In the genomic region with DNA sequence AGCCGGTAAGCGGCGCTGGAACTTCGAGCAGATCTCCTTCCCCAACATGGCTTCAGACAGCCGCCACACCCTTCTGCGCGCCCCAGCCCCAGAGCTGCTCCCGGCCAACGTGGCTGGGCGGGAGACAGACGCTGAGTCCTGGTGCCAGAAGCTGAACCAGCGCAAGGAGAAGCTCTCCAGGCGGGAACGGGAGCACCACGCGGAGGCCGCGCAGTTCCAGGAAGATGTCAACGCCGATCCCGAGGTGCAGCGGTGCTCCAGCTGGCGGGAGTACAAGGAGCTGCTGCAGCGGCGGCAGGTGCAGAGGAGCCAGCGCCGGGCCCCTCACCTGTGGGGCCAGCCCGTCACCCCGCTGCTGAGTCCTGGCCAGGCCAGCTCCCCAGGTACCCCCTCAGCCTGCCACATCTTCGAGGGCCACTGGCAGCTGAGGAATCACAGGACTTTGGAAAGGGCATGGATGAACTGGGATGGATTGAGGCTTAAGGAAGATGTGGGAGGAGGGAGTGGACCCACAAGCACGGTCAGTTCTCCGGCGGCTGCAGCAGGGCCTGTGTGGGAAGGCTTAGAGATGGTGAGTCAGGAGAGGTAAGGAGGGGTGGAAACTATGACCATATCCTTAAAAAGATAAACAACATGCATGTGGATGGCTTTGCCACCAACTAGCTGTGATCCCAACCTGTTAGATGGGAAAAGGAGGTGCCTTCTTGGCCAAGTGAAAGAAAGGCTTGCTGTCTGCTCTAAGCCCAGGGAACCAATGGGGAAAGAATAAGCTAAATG, we compare ENCODE assay signal across 31 cellular contexts. TPM values are rescaled to one million over a fixed set of nuclear protein-coding genes. Genes with fewer than 3 reads are reported as not detected.
DNase-seq lines count a peak whose midpoint lies in the region; ATAC-seq and TF ChIP-seq lines count a peak whose summit lies in the region.
"Had no signal": no experiment of that assay in that cellular context is flagged by ENCODE, and none has a peak within 500 bp of the region (broad histone marks: within the 10 kb centered on the region; RNA-seq: fewer than 3 reads in every experiment).

No MANE protein-coding gene starts in this region.

- CTCF ChIA-PET in CD4-positive, alpha-beta T cell (lab: Charles Lee) = no interaction called here

- H4K20me1 ChIP-seq in osteoblast (ENCODE audit: insufficient read depth, low read length) = peaks cover 7% of the 10 kb centered on the region
- H4K20me1 ChIP-seq in neural progenitor cell (ENCODE audit: low read depth) = peaks cover 34% of the 10 kb centered on the region

- no peaks in the 10 kb centered on the region for H3K79me2 ChIP-seq in osteoblast (ENCODE audit: insufficient read depth, low read length)
- H3K79me2 ChIP-seq in neural progenitor cell (ENCODE audit: low read depth) = peaks cover 10% of the 10 kb centered on the region

- no peak overlapping the region for H3K27ac ChIP-seq in CD4-positive, alpha-beta T cell (ENCODE audit: low read depth, low read length)
- no peak overlapping the region for H3K27ac ChIP-seq in osteoblast (ENCODE audit: low read depth, low read length)
- no peak overlapping the region for H3K27ac ChIP-seq in neural progenitor cell
- H3K27ac ChIP-seq: adrenal gland, PC-9, thoracic aorta, vagina had no signal

- no peak overlapping the region for H3K9ac ChIP-seq in neural progenitor cell

- no peak overlapping the region for H3K27ac Mint-ChIP-seq in CD4-positive, alpha-beta T cell
- H3K27ac Mint-ChIP-seq in natural killer cell treated with Interleukin-12 subunit alpha and Interleukin-12 subunit beta and Interleukin-15 and Interleukin-18, amount 100 ng/mL, for 72 hours = no peak overlapping the region
- no peak overlapping the region for H3K27ac Mint-ChIP-seq in neural progenitor cell
- H3K27ac Mint-ChIP-seq: activated CD8-positive, alpha-beta T cell treated with anti-CD3 and anti-CD28 coated beads for 36 hours; activated T-helper 1 cell treated with anti-CD3 and anti-CD28 coated beads, Interleukin-12 subunit alpha, Interleukin-12 subunit beta, Interleukin-2, Interleukin-4 antibody, amounts not matched to agents 30 ng/mL and 10 ng/mL and 1 ng/mL, durations not matched to agents 14 hours and 24 hours and 36 hours; memory B cell; stimulated activated naive CD8-positive, alpha-beta T cell treated with anti-CD3 and anti-CD28 coated beads, Interleukin-15, amount 100 ng/mL, for 72 hours had no signal

- H3K9me3 ChIP-seq in CD4-positive, alpha-beta T cell (ENCODE audit: control insufficient read depth, low read length) = no peaks in the 10 kb centered on the region
- no peaks in the 10 kb centered on the region for H3K9me3 ChIP-seq in osteoblast (ENCODE audit: low read depth, low read length)
- H3K9me3 ChIP-seq in neural progenitor cell (ENCODE audit: low read depth) = no peaks in the 10 kb centered on the region
- H3K9me3 ChIP-seq: adrenal gland, thoracic aorta, vagina had no signal

- H3K4me1 ChIP-seq in osteoblast (ENCODE audit: insufficient read depth, low read length) (peaks cover 6% of the 10 kb centered on the region), neural progenitor cell (peaks cover 7% of the 10 kb centered on the region)

- H2AFZ ChIP-seq in osteoblast (ENCODE audit: low read length) = no peak overlapping the region
- no peak overlapping the region for H2AFZ ChIP-seq in neural progenitor cell (replicated peaks)
- H2AFZ ChIP-seq: PC-9 had no signal

- H3K4me2 ChIP-seq in osteoblast (ENCODE audit: insufficient read depth, low read length) (no peak overlapping the region), neural progenitor cell (no peak overlapping the region)
- H3K4me2 ChIP-seq: PC-9 had no signal

- no peaks in the 10 kb centered on the region for H3K27me3 Mint-ChIP-seq in CD4-positive, alpha-beta T cell
- H3K27me3 Mint-ChIP-seq in natural killer cell treated with Interleukin-12 subunit alpha and Interleukin-12 subunit beta and Interleukin-15 and Interleukin-18, amount 100 ng/mL, for 72 hours = no peaks in the 10 kb centered on the region
- H3K27me3 Mint-ChIP-seq in neural progenitor cell (ENCODE audit: insufficient read depth, low read depth) = peaks cover 19% of the 10 kb centered on the region
- H3K27me3 Mint-ChIP-seq: memory B cell had no signal

- H3K4me3 ChIP-seq in fibroblast of mammary gland (ENCODE audit: control insufficient read depth, low read depth, low read length) (no peak overlapping the region), osteoblast (ENCODE audit: insufficient read depth, low read length) (no peak overlapping the region), neural progenitor cell (no peak overlapping the region)
- H3K4me3 ChIP-seq: adrenal gland, PC-9, thoracic aorta, vagina had no signal

- H3F3A ChIP-seq in neural progenitor cell (ENCODE audit: low read depth) = peaks cover 36% of the 10 kb centered on the region

- peaks cover 8% of the 10 kb centered on the region for H3K36me3 ChIP-seq in osteoblast (ENCODE audit: insufficient read depth, low read length)
- no peaks in the 10 kb centered on the region for H3K36me3 ChIP-seq in neural progenitor cell
- H3K36me3 ChIP-seq: thoracic aorta had no signal

- H3K27me3 ChIP-seq in CD4-positive, alpha-beta T cell (ENCODE audit: control insufficient read depth, insufficient read depth, low read length) = no peaks in the 10 kb centered on the region
- H3K27me3 ChIP-seq in osteoblast (ENCODE audit: insufficient read depth, low read length) = peaks cover 13% of the 10 kb centered on the region
- H3K27me3 ChIP-seq in neural progenitor cell = no peaks in the 10 kb centered on the region
- H3K27me3 ChIP-seq: adrenal gland, vagina had no signal

- H3K4me3 Mint-ChIP-seq in CD4-positive, alpha-beta T cell = peak overlapping the region; percentile 65
- no peak overlapping the region for H3K4me3 Mint-ChIP-seq in natural killer cell treated with Interleukin-12 subunit alpha and Interleukin-12 subunit beta and Interleukin-15 and Interleukin-18, amount 100 ng/mL, for 72 hours
- H3K4me3 Mint-ChIP-seq in neural progenitor cell = no peak overlapping the region
- H3K4me3 Mint-ChIP-seq: activated CD8-positive, alpha-beta T cell treated with anti-CD3 and anti-CD28 coated beads for 36 hours; activated naive CD4-positive, alpha-beta T cell treated with anti-CD3 and anti-CD28 coated beads, Interleukin-2, amount 10 ng/mL, durations not matched to agents 7 days and 5 days; activated T-helper 1 cell treated with anti-CD3 and anti-CD28 coated beads, Interleukin-12 subunit alpha, Interleukin-12 subunit beta, Interleukin-2, Interleukin-4 antibody, amounts not matched to agents 30 ng/mL and 10 ng/mL and 1 ng/mL, durations not matched to agents 14 hours and 24 hours and 36 hours; immature natural killer cell; memory B cell; stimulated activated naive CD8-positive, alpha-beta T cell treated with anti-CD3 and anti-CD28 coated beads, Interleukin-15, amount 100 ng/mL, for 72 hours had no signal

- TF ChIP-seq CTCF in CD4-positive, alpha-beta T cell (IDR thresholded peaks at IDR 0.05) = no peak
- TF ChIP-seq CTCF in fibroblast of mammary gland (conservative IDR thresholded peaks at IDR 0.05; ENCODE audit: control insufficient read depth, insufficient read depth, low read depth, low read length) (no peak), osteoblast (IDR thresholded peaks at IDR 0.05; ENCODE audit: extremely low read depth, low read depth, low read length) (no peak), neural progenitor cell (IDR thresholded peaks at IDR 0.05) (no peak)

- DNase-seq in CD4-positive, alpha-beta T cell = no peak
- peak; percentile 58 for DNase-seq in NCI-H226
- DNase-seq in fibroblast of mammary gland (ENCODE audit: low read depth) = peak; percentile 31
- peak; percentile 95 for DNase-seq in osteoblast (ENCODE audit: insufficient read length, low spot score, missing footprints)
- no peak for DNase-seq in natural killer cell treated with Interleukin-12 subunit alpha and Interleukin-12 subunit beta and Interleukin-15 and Interleukin-18, amount 100 ng/mL, for 72 hours (ENCODE audit: low spot score)
- no peak for DNase-seq in neural progenitor cell (ENCODE audit: low spot score)
- DNase-seq: activated CD4-positive, alpha-beta T cell treated with anti-CD3 and anti-CD28 coated beads for 1 hour; activated CD8-positive, alpha-beta memory T cell treated with anti-CD3 and anti-CD28 coated beads, Interleukin-2, amount 50 U/mL, for 48 hours; activated CD8-positive, alpha-beta T cell treated with anti-CD3 and anti-CD28 coated beads for 36 hours; activated naive CD4-positive, alpha-beta T cell treated with anti-CD3 and anti-CD28 coated beads, Interleukin-2, amount 10 ng/mL, durations not matched to agents 7 days and 5 days; adrenal gland; COR-L47; immature natural killer cell; left colon; NCI-H1092 treated with DMSO at 0.1 percent for 48 hours; NCI-H2029 treated with DMSO at 0.1 percent for 48 hours; NCI-H526; NK-92 treated with Interleukin-12 subunit alpha and Interleukin-12 subunit beta, amount 100 ng/mL, for 24 hours; PC-9; SHP77; stimulated activated CD8-positive, alpha-beta memory T cell treated with anti-CD3 and anti-CD28 coated beads, Interleukin-4, amount 100 ng/mL, for 48 hours; stimulated activated naive CD8-positive, alpha-beta T cell treated with anti-CD3 and anti-CD28 coated beads, Interleukin-15, amount 100 ng/mL, for 72 hours; T-helper 2 cell had no signal

- peaks cover 48% of the 10 kb centered on the region for H3K4me1 Mint-ChIP-seq in CD4-positive, alpha-beta T cell (ENCODE audit: low read depth)
- H3K4me1 Mint-ChIP-seq in natural killer cell treated with Interleukin-12 subunit alpha and Interleukin-12 subunit beta and Interleukin-15 and Interleukin-18, amount 100 ng/mL, for 72 hours (ENCODE audit: low read depth in 2 of 2) = peaks cover 18 to 37% of the 10 kb centered on the region in 2 donors
- H3K4me1 Mint-ChIP-seq in neural progenitor cell = peaks cover 23% of the 10 kb centered on the region

- POLR2A ChIA-PET in CD4-positive, alpha-beta T cell (lab: Charles Lee) = no interaction called here

- H3K36me3 Mint-ChIP-seq in CD4-positive, alpha-beta T cell (ENCODE audit: low read depth) = peaks cover 53% of the 10 kb centered on the region
- peaks cover 10% of the 10 kb centered on the region for H3K36me3 Mint-ChIP-seq in natural killer cell treated with Interleukin-12 subunit alpha and Interleukin-12 subunit beta and Interleukin-15 and Interleukin-18, amount 100 ng/mL, for 72 hours
- peaks cover 21% of the 10 kb centered on the region for H3K36me3 Mint-ChIP-seq in neural progenitor cell

- ATAC-seq in CD4-positive, alpha-beta T cell (ENCODE audit: poor library complexity) = no peak
- no peak for ATAC-seq in GM21717 (IDR thresholded peaks at IDR 0.05; ENCODE audit: unreplicated experiment)
- ATAC-seq in HG03045 (IDR thresholded peaks at IDR 0.05; ENCODE audit: unreplicated experiment) = no peak
- no peak for ATAC-seq in natural killer cell treated with Interleukin-12 subunit alpha and Interleukin-12 subunit beta and Interleukin-15 and Interleukin-18, amount 100 ng/mL, for 72 hours
- ATAC-seq: activated CD8-positive, alpha-beta T cell treated with anti-CD3 and anti-CD28 coated beads for 36 hours; left colon; right cardiac atrium; stimulated activated naive CD8-positive, alpha-beta T cell treated with anti-CD3 and anti-CD28 coated beads, Interleukin-15, amount 100 ng/mL, for 72 hours had no signal

- intact Hi-C loops in CD4-positive, alpha-beta T cell (cut with DNase I, micrococcal nuclease) = loop anchor here in 1 of 2 experiments (2.0 to 10.0 kb wide), 2 partner anchors 261 to 333 kb away; partner anchors contain the start of genes GGA3, MRPS7 and WBP2

- no peaks in the 10 kb centered on the region for H3K9me3 Mint-ChIP-seq in CD4-positive, alpha-beta T cell
- H3K9me3 Mint-ChIP-seq in natural killer cell treated with Interleukin-12 subunit alpha and Interleukin-12 subunit beta and Interleukin-15 and Interleukin-18, amount 100 ng/mL, for 72 hours = no peaks in the 10 kb centered on the region
- no peaks in the 10 kb centered on the region for H3K9me3 Mint-ChIP-seq in neural progenitor cell
- H3K9me3 Mint-ChIP-seq: activated CD8-positive, alpha-beta T cell treated with anti-CD3 and anti-CD28 coated beads for 36 hours; activated naive CD4-positive, alpha-beta T cell treated with anti-CD3 and anti-CD28 coated beads, Interleukin-2, amount 10 ng/mL, durations not matched to agents 7 days and 5 days; activated T-helper 1 cell treated with anti-CD3 and anti-CD28 coated beads, Interleukin-12 subunit alpha, Interleukin-12 subunit beta, Interleukin-2, Interleukin-4 antibody, amounts not matched to agents 30 ng/mL and 10 ng/mL and 1 ng/mL, durations not matched to agents 14 hours and 24 hours and 36 hours; IgD-negative memory B cell; immature natural killer cell; memory B cell; stimulated activated naive CD8-positive, alpha-beta T cell treated with anti-CD3 and anti-CD28 coated beads, Interleukin-15, amount 100 ng/mL, for 72 hours had no signal

RNA-seq across cellular contexts. Expression of gene LLGL2, which starts 3.4 kb away (rescaled TPM):
- 10 to 100 TPM; 31.2 to 34.2 TPM for total RNA-seq in CD4-positive, alpha-beta T cell
- total RNA-seq in osteoblast (0.36 and 0.59 TPM in 2 replicates), neural progenitor cell (ENCODE audit: low replicate concordance) (16.6 and 60.2 TPM in 2 replicates)
- total RNA-seq in natural killer cell treated with Interleukin-12 subunit alpha and Interleukin-12 subunit beta and Interleukin-15 and Interleukin-18, amount 100 ng/mL, for 72 hours = 10 to 100 TPM; 21.4 to 34.1 TPM

RNA-seq across cellular contexts. Expression of gene TSEN54, which starts 5.8 kb away (rescaled TPM):
- 10 to 100 TPM; 73.3 to 78.7 TPM for total RNA-seq in CD4-positive, alpha-beta T cell
- total RNA-seq in osteoblast (9.7 and 10.9 TPM in 2 replicates), neural progenitor cell (ENCODE audit: low replicate concordance) (20.5 and 47.8 TPM in 2 replicates)
- total RNA-seq in natural killer cell treated with Interleukin-12 subunit alpha and Interleukin-12 subunit beta and Interleukin-15 and Interleukin-18, amount 100 ng/mL, for 72 hours = 100 to 1,000 TPM in 1 of 2 donors, 10 to 100 TPM in 1; 37.5 to 106 TPM

RNA-seq across cellular contexts. Expression of gene CASKIN2, which starts 6.8 kb away (rescaled TPM):
- total RNA-seq in CD4-positive, alpha-beta T cell = under 1 TPM; 0.17 to 0.25 TPM
- total RNA-seq in osteoblast (8.7 and 10.3 TPM in 2 replicates), neural progenitor cell (ENCODE audit: low replicate concordance) (5.7 and 12.6 TPM in 2 replicates)
- total RNA-seq in natural killer cell treated with Interleukin-12 subunit alpha and Interleukin-12 subunit beta and Interleukin-15 and Interleukin-18, amount 100 ng/mL, for 72 hours = under 1 TPM; 0.33 to 0.98 TPM

Comparison
In these comparisons a context has a peak if more than half of its experiments do, and no peak if none do; other contexts are left out.
1. DNase-seq: peak in NCI-H226 (single experiment), fibroblast of mammary gland (single experiment) and osteoblast (single experiment); none in CD4-positive, alpha-beta T cell (0 of 10), natural killer cell treated with Interleukin-12 subunit alpha and Interleukin-12 subunit beta and Interleukin-15 and Interleukin-18, amount 100 ng/mL, for 72 hours (single experiment) and neural progenitor cell (single experiment).
2. RNA of gene LLGL2, which starts 3.4 kb away (total RNA-seq): 31.2 to 34.2 TPM in CD4-positive, alpha-beta T cell, 21.4 to 34.1 TPM in natural killer cell treated with Interleukin-12 subunit alpha and Interleukin-12 subunit beta and Interleukin-15 and Interleukin-18, amount 100 ng/mL, for 72 hours and 16.6 to 60.2 TPM in neural progenitor cell; 0.36 to 0.59 TPM in osteoblast; every median in the first group is over 10 times any median in the second.